ENCODE assay signal across 1 cellular context in genomic region chr6:134310206-134310605, GRCh38.
TF ChIP-seq lines count a peak whose summit lies in the region.

No MANE protein-coding gene starts in this region.

TF ChIP-seq in K562, 482 proteins besides CTCF, POLR2A, EP300 and RAD21:
- no peak for TF ChIP-seq ADNP (tag; IDR thresholded peaks at IDR 0.05)
- TF ChIP-seq RBM22 (IDR thresholded peaks at IDR 0.05; ENCODE audit: low read depth, low read length, poor library complexity, severe bottlenecking): no peak
- TF ChIP-seq ZBTB2 (IDR thresholded peaks at IDR 0.05): no peak
- no peak for TF ChIP-seq PCBP1 (IDR thresholded peaks at IDR 0.05; ENCODE audit: low read depth, low read length, poor library complexity, severe bottlenecking)
- no peak for TF ChIP-seq ZNF431 (CRISPR knock-in tag; IDR thresholded peaks at IDR 0.05)
- no peak for TF ChIP-seq SMAD4 (CRISPR knock-in tag; conservative IDR thresholded peaks at IDR 0.05)
- no peak for TF ChIP-seq CBX8 (IDR thresholded peaks at IDR 0.05; ENCODE audit: borderline replicate concordance, extremely low read depth, low read depth, low read length, poor library complexity, severe bottlenecking)
- no peak for TF ChIP-seq RBM17 (IDR thresholded peaks at IDR 0.05; ENCODE audit: borderline replicate concordance, low read depth, low read length)
- no peak for TF ChIP-seq STAT5A (IDR thresholded peaks at IDR 0.05; ENCODE audit: borderline replicate concordance, low read length)
- no peak for TF ChIP-seq TFE3 (CRISPR knock-in tag; IDR thresholded peaks at IDR 0.05)
- no peak for TF ChIP-seq NR4A1 (CRISPR knock-in tag; IDR thresholded peaks at IDR 0.05)
- no peak for TF ChIP-seq NR4A1 (tag; IDR thresholded peaks at IDR 0.05)
TF ChIP-seq in K562: peak in this region for 0.
